In the genomic region with DNA sequence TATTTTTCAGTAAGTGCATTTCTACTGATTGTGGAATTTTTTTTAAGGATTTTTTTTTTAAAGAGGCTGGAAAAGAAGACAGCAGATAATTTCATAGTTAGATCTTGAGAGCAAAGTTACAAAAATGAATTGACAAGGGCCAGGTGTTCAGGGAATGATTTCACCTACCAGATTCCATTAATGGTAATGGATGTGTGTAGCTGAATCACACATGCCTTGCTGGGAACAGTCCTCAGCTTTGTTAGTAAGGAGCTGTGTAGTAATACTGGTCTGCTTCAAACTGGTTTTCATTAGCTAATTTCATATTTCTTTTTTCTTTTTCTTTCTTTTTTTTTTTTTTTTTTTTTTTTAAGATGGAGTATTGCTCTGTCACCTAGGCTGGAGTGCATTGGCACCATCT, we compare ENCODE assay signal across 29 cellular contexts. TPM values are rescaled to one million over a fixed set of nuclear protein-coding genes. Genes with fewer than 3 reads are reported as not detected.
DNase-seq lines count a peak whose midpoint lies in the region; ATAC-seq, FAIRE-seq and TF ChIP-seq lines count a peak whose summit lies in the region.
"Had no signal": no experiment of that assay in that cellular context is flagged by ENCODE, and none has a peak within 500 bp of the region (broad histone marks: within the 10 kb centered on the region; RNA-seq: fewer than 3 reads in every experiment).

No MANE protein-coding gene starts in this region.

- DNase-seq in activated T-cell treated with anti-CD3 and anti-CD28 coated beads, Interleukin-2, amount 50 U/mL, for 24 hours: no peak
- DNase-seq in activated T-cell treated with anti-CD3 and anti-CD28 coated beads, Interleukin-2, amount 50 U/mL, for 72 hours: no peak
- DNase-seq in bronchial epithelial cell (ENCODE audit: low read depth) (peak; percentile 77), kidney epithelial cell (ENCODE audit: low read depth) (peak; percentile 25), cortex of kidney (lab: John Stamatoyannopoulos, UW) (no peak), transverse colon (no peak)
- DNase-seq: activated CD4-positive, alpha-beta T cell treated with anti-CD3 and anti-CD28 coated beads, Interleukin-2, amount 10 ng/mL, durations not matched to agents 7 days and 5 days; activated naive CD4-positive, alpha-beta T cell treated with Interleukin-2 at 50 U/mL for 16 hours; BE2C; body of pancreas; cerebellar nuclear complex; heart right ventricle; left colon; NCI-H1048; NCI-H2029 treated with DMSO at 0.1 percent for 48 hours; NCI-H226; NK-92 treated with Interleukin-12 subunit alpha and Interleukin-12 subunit beta, amount 100 ng/mL, for 24 hours; PC-3; Right ventricle myocardium superior; stimulated activated naive CD8-positive, alpha-beta T cell treated with anti-CD3 and anti-CD28 coated beads, Interleukin-15, Interleukin-2, amounts not matched to agents 100 U/mL and 50 U/mL, for 24 hours; SW 1271; T1000; testis had no signal

- H3K27me3 ChIP-seq in bronchial epithelial cell (ENCODE audit: control insufficient read depth, insufficient read depth, low read length): no peaks in the 10 kb centered on the region
- no peaks in the 10 kb centered on the region for H3K27me3 ChIP-seq in kidney epithelial cell (ENCODE audit: control insufficient read depth, insufficient read depth, low read length)
- no peaks in the 10 kb centered on the region for H3K27me3 ChIP-seq in transverse colon
- H3K27me3 ChIP-seq: BE2C, body of pancreas, heart right ventricle, neutrophil, testis had no signal

- no peaks in the 10 kb centered on the region for H3K27me3 Mint-ChIP-seq in activated T-cell treated with anti-CD3 and anti-CD28 coated beads, Interleukin-2, amount 50 U/mL, for 24 hours
- H3K27me3 Mint-ChIP-seq in activated T-cell treated with anti-CD3 and anti-CD28 coated beads, Interleukin-2, amount 50 U/mL, for 72 hours (ENCODE audit: low read depth): no peaks in the 10 kb centered on the region
- H3K27me3 Mint-ChIP-seq: activated CD4-positive, alpha-beta T cell treated with anti-CD3 and anti-CD28 coated beads, Interleukin-2, amount 10 ng/mL, durations not matched to agents 7 days and 5 days; memory B cell; progenitor cell of endocrine pancreas had no signal

- no peaks in the 10 kb centered on the region for H3K9me3 ChIP-seq in transverse colon
- H3K9me3 ChIP-seq: BE2C, body of pancreas, heart right ventricle, neutrophil, testis had no signal

- no peaks in the 10 kb centered on the region for H3K9me3 Mint-ChIP-seq in activated T-cell treated with anti-CD3 and anti-CD28 coated beads, Interleukin-2, amount 50 U/mL, for 24 hours
- no peaks in the 10 kb centered on the region for H3K9me3 Mint-ChIP-seq in activated T-cell treated with anti-CD3 and anti-CD28 coated beads, Interleukin-2, amount 50 U/mL, for 72 hours
- H3K9me3 Mint-ChIP-seq: activated CD4-positive, alpha-beta T cell treated with anti-CD3 and anti-CD28 coated beads, Interleukin-2, amount 10 ng/mL, durations not matched to agents 7 days and 5 days; memory B cell had no signal

- TF ChIP-seq POLR2A in transverse colon (IDR thresholded peaks at IDR 0.05): no peak

- in situ Hi-C loops in transverse colon (cut with MboI; ENCODE audit: low pct_ligation_motif_present in 1 of 4, low pct_unique_long_range_greater_than_20kb in 1 of 4, low sequenced_read_pairs in 3 of 4): no loop called here

- peaks cover 36% of the 10 kb centered on the region for H3K4me1 Mint-ChIP-seq in activated T-cell treated with anti-CD3 and anti-CD28 coated beads, Interleukin-2, amount 50 U/mL, for 24 hours (ENCODE audit: low read depth)
- peaks cover 28% of the 10 kb centered on the region for H3K4me1 Mint-ChIP-seq in activated T-cell treated with anti-CD3 and anti-CD28 coated beads, Interleukin-2, amount 50 U/mL, for 72 hours (ENCODE audit: low read depth)
- H3K4me1 Mint-ChIP-seq: WTC11 had no signal

- TF ChIP-seq CTCF in bronchial epithelial cell (IDR thresholded peaks at IDR 0.05; ENCODE audit: insufficient read depth, low read length, severe bottlenecking) (no peak), kidney epithelial cell (IDR thresholded peaks at IDR 0.05; ENCODE audit: insufficient read depth, low read length, poor library complexity, severe bottlenecking) (no peak), transverse colon (IDR thresholded peaks at IDR 0.05) (no peak)

- H3K27ac Mint-ChIP-seq in activated T-cell treated with anti-CD3 and anti-CD28 coated beads, Interleukin-2, amount 50 U/mL, for 24 hours: peak overlapping the region; percentile 14
- no peak overlapping the region for H3K27ac Mint-ChIP-seq in activated T-cell treated with anti-CD3 and anti-CD28 coated beads, Interleukin-2, amount 50 U/mL, for 72 hours
- H3K27ac Mint-ChIP-seq: activated CD4-positive, alpha-beta T cell treated with anti-CD3 and anti-CD28 coated beads, Interleukin-2, amount 10 ng/mL, durations not matched to agents 7 days and 5 days; progenitor cell of endocrine pancreas; WTC11 had no signal

- H3K4me3 Mint-ChIP-seq in activated T-cell treated with anti-CD3 and anti-CD28 coated beads, Interleukin-2, amount 50 U/mL, for 24 hours: no peak overlapping the region
- H3K4me3 Mint-ChIP-seq in activated T-cell treated with anti-CD3 and anti-CD28 coated beads, Interleukin-2, amount 50 U/mL, for 72 hours: no peak overlapping the region
- H3K4me3 Mint-ChIP-seq: activated CD4-positive, alpha-beta T cell treated with anti-CD3 and anti-CD28 coated beads, Interleukin-2, amount 10 ng/mL, durations not matched to agents 7 days and 5 days; memory B cell; WTC11 had no signal

- H3K36me3 ChIP-seq in bronchial epithelial cell (ENCODE audit: control insufficient read depth, insufficient read depth, low read length) (peaks cover 3% of the 10 kb centered on the region), kidney epithelial cell (ENCODE audit: control insufficient read depth, insufficient read depth, low read length) (no peaks in the 10 kb centered on the region), transverse colon (peaks cover 0 to 34% (median 3%) of the 10 kb centered on the region in 4 donors)
- H3K36me3 ChIP-seq: neutrophil had no signal

- ATAC-seq in activated T-cell treated with anti-CD3 and anti-CD28 coated beads, Interleukin-2, amount 50 U/mL, for 72 hours (replicated peaks in 1 of 2): no peak
- no peak for ATAC-seq in GM19395 (IDR thresholded peaks at IDR 0.05; ENCODE audit: unreplicated experiment)
- ATAC-seq: body of pancreas; heart right ventricle; PC-3; stimulated activated naive CD8-positive, alpha-beta T cell treated with anti-CD3 and anti-CD28 coated beads, Interleukin-15, Interleukin-2, amounts not matched to agents 100 U/mL and 50 U/mL, for 24 hours; WTC11 had no signal

- peaks cover 71% of the 10 kb centered on the region for H3K36me3 Mint-ChIP-seq in activated T-cell treated with anti-CD3 and anti-CD28 coated beads, Interleukin-2, amount 50 U/mL, for 24 hours (ENCODE audit: low read depth)
- peaks cover 3 to 5% of the 10 kb centered on the region in 2 donors for H3K36me3 Mint-ChIP-seq in activated T-cell treated with anti-CD3 and anti-CD28 coated beads, Interleukin-2, amount 50 U/mL, for 72 hours (ENCODE audit: insufficient read depth in 2 of 2)

- H3K4me1 ChIP-seq in transverse colon: peaks cover 6 to 28% (median 14%) of the 10 kb centered on the region in 4 donors
- H3K4me1 ChIP-seq: BE2C, testis had no signal

- TF ChIP-seq EP300 in transverse colon (IDR thresholded peaks at IDR 0.05; ENCODE audit: low read depth): no peak

- H3K4me3 ChIP-seq in bronchial epithelial cell (ENCODE audit: low read depth, low read length): no peak overlapping the region
- no peak overlapping the region for H3K4me3 ChIP-seq in kidney epithelial cell (ENCODE audit: low read depth, low read length)
- no peak overlapping the region for H3K4me3 ChIP-seq in transverse colon
- H3K4me3 ChIP-seq: body of pancreas, heart right ventricle, testis had no signal

- H3K27ac ChIP-seq in transverse colon: peak overlapping the region in 1 of 4 donors; percentile 49
- H3K27ac ChIP-seq: body of pancreas, heart right ventricle, neutrophil, testis had no signal

- intact Hi-C loops in transverse colon (cut with DNase I; ENCODE audit: low total_unique reads): no loop called here

- no peak for FAIRE-seq in bronchial epithelial cell (lab: Jason Lieb, UNC)
- FAIRE-seq: H1 had no signal

RNA-seq across cellular contexts. Expression of a gene that starts 16.0 kb away (rescaled TPM):
- total RNA-seq in activated T-cell treated with anti-CD3 and anti-CD28 coated beads, Interleukin-2, amount 50 U/mL, for 72 hours: 1 to 10 TPM; 5.6 to 8.7 TPM
- total RNA-seq in bronchial epithelial cell (24.6 and 34.0 TPM in 2 replicates), kidney epithelial cell (13.6 and 16.1 TPM in 2 replicates), transverse colon (10 to 100 TPM; 21.9 to 34.8 (median 26.9) TPM)

RNA-seq across cellular contexts. Expression of a gene that starts 44.1 kb away (rescaled TPM):
- 1,000 to 10,000 TPM; 2,452 to 2,630 TPM for total RNA-seq in activated T-cell treated with anti-CD3 and anti-CD28 coated beads, Interleukin-2, amount 50 U/mL, for 72 hours
- total RNA-seq in bronchial epithelial cell: 2,265 and 4,496 TPM in 2 replicates
- total RNA-seq in kidney epithelial cell: 3,479 and 3,843 TPM in 2 replicates
- total RNA-seq in transverse colon: 1,000 to 10,000 TPM in 2 of 4 donors, 100 to 1,000 TPM in 2; 443 to 1,500 (median 1,074) TPM

RNA-seq across cellular contexts. Expression of a gene that starts 44.3 kb away (rescaled TPM):
- total RNA-seq in activated T-cell treated with anti-CD3 and anti-CD28 coated beads, Interleukin-2, amount 50 U/mL, for 72 hours: 1 to 10 TPM; 2.5 to 3.6 TPM
- total RNA-seq in bronchial epithelial cell (11.8 and 13.2 TPM in 2 replicates), kidney epithelial cell (7.1 and 10.3 TPM in 2 replicates), transverse colon (10 to 100 TPM in 2 of 4 donors, 1 to 10 TPM in 2; 3.2 to 13.8 (median 8.9) TPM)

Comparison
In these comparisons a context has a peak if more than half of its experiments do, and no peak if none do; other contexts are left out.
1. DNase-seq: peak in bronchial epithelial cell (single experiment) and kidney epithelial cell (single experiment); none in activated T-cell treated with anti-CD3 and anti-CD28 coated beads, Interleukin-2, amount 50 U/mL, for 24 hours (single experiment), activated T-cell treated with anti-CD3 and anti-CD28 coated beads, Interleukin-2, amount 50 U/mL, for 72 hours (0 of 2), cortex of kidney (single experiment) and transverse colon (single experiment).